ENCODE assay signal across 18 cellular contexts in genomic region chr6:113733386-113733785, GRCh38.
"Had no signal": no experiment of that assay in that cellular context is flagged by ENCODE, and none has a peak within 500 bp of the region (broad histone marks: within the 10 kb centered on the region; RNA-seq: fewer than 3 reads in every experiment).

No MANE protein-coding gene starts in this region.

- ATAC-seq: activated T-cell treated with anti-CD3 and anti-CD28 coated beads, Interleukin-2, amount 50 U/mL, for 72 hours; lower lobe of right lung; naive thymus-derived CD8-positive, alpha-beta T cell; T-helper 17 cell had no signal

- DNase-seq: activated CD4-positive, alpha-beta T cell treated with anti-CD3 and anti-CD28 coated beads, Interleukin-2, amount 50 U/mL, for 4 hours; activated CD4-positive, CD25-positive, alpha-beta regulatory T cell treated with anti-CD3 and anti-CD28 coated beads, Interleukin-2, amount 50 U/mL, for 72 hours; activated effector memory CD4-positive, alpha-beta T cell treated with anti-CD3 and anti-CD28 coated beads, Interleukin-2, amount 50 U/mL, for 16 hours; activated naive CD4-positive, alpha-beta T cell treated with anti-CD3 and anti-CD28 coated beads, Interleukin-2, amount 50 U/mL, for 16 hours; activated T-cell treated with anti-CD3 and anti-CD28 coated beads, Interleukin-2, amount 50 U/mL, for 72 hours; aorta; cortex of kidney; left colon; lower lobe of right lung; naive thymus-derived CD8-positive, alpha-beta T cell; T-helper 17 cell; uterus had no signal

- H3K36me3 ChIP-seq: breast epithelium, esophagus muscularis mucosa, lower lobe of right lung, right atrium auricular region, tibial nerve, uterus had no signal

- H3K27me3 ChIP-seq: breast epithelium, esophagus muscularis mucosa, right atrium auricular region, tibial nerve, uterus had no signal

- H3K9me3 ChIP-seq: breast epithelium, esophagus muscularis mucosa, lower lobe of right lung, right atrium auricular region, tibial nerve, uterus had no signal

- H3K4me1 ChIP-seq: breast epithelium, lower lobe of right lung, uterus had no signal

- H3K4me3 ChIP-seq: breast epithelium, esophagus muscularis mucosa, lower lobe of right lung, right atrium auricular region, skin epidermis, tibial nerve, uterus had no signal

- H3K27ac ChIP-seq: lower lobe of right lung, right atrium auricular region, uterus, VCaP had no signal
